Comparison of ENCODE assay signal across 8 cellular contexts in the genomic region with DNA sequence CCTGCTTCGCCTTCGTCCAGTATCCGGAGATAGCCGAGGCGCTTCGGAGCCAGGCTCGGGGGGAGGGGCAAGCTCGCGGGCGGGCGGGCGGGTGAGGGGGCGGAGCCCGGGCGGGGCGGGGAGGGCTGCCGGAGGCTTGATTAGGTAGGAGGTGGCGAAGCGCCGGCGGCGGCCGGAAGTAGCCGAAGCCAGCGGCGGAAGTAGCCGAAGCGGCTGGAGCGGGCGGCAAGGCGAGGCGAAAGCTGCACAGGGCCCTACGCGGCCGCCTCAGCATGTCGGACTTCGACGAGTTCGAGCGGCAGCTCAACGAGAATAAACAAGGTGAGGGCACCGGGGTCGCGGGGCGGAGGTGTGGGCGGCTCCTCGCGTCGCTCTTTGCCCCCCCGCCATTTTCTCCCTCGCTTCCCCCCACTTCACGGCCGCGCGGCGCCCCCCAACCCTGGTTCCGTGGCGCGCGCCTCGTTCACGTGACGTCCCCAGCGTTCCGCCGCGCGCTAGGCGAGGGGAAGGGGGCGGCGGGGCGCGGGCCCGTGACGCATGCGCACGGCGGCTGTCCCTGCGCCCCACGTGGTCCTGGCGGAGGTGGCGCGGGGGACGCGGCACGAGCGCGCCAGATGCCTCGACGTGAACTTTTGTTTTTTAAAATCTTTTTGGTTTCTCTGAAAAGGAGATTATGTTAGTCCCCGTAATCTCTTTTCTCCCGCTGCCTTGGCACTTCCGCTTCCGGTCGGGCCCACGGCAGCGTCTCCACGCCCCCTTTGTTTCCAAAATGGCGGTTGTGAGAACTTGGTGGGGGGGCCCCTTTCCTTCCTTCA. TPM values are rescaled to one million over a fixed set of nuclear protein-coding genes. Genes with fewer than 3 reads are reported as not detected.
A peak's percentile ranks its signal among the peaks of the same experiment; 100 is the strongest.
DNase-seq lines count a peak whose midpoint lies in the region; ATAC-seq and TF ChIP-seq lines count a peak whose summit lies in the region.

A gene (plus strand): TSS at position 203 of the 815 bp plus-strand sequence. CDS start 70 bp downstream, at position 273.

- peak within 1 kb of the TSS; percentile 70 for H3K4me3 ChIP-seq in kidney epithelial cell (ENCODE audit: low read depth, low read length)

- peak; percentile 43 for ATAC-seq in GM18907 (IDR thresholded peaks at IDR 0.05; ENCODE audit: unreplicated experiment)
- peak; percentile 30 for ATAC-seq in HG03139 (IDR thresholded peaks at IDR 0.05; ENCODE audit: unreplicated experiment)

- peaks cover 2% of the 10 kb centered on the region for H3K36me3 ChIP-seq in kidney epithelial cell (ENCODE audit: control insufficient read depth, insufficient read depth, low read length)

- no peak for TF ChIP-seq CTCF in kidney epithelial cell (IDR thresholded peaks at IDR 0.05; ENCODE audit: insufficient read depth, low read length, poor library complexity, severe bottlenecking)

- no peaks in the 10 kb centered on the region for H3K27me3 ChIP-seq in kidney epithelial cell (ENCODE audit: control insufficient read depth, insufficient read depth, low read length)

- DNase-seq in AG08396 (ENCODE audit: low spot score) (peak; percentile 99), NCI-H345 treated with DMSO at 0.1 percent for 48 hours (lab: John Stamatoyannopoulos, UW; ENCODE audit: unreplicated experiment) (peak; percentile 79), cerebellar nuclear complex (lab: John Stamatoyannopoulos, UW) (peak; percentile 75 to 87), kidney epithelial cell (ENCODE audit: low read depth) (no peak)
- DNase-seq in activated CD4-positive, CD25-positive, alpha-beta regulatory T cell treated with anti-CD3 and anti-CD28 coated beads, Interleukin-2, amount 50 U/mL, for 72 hours: peak; percentile 97
- peak; percentile 94 to 95 for DNase-seq in stimulated activated CD4-positive, alpha-beta T cell treated with anti-CD3 and anti-CD28 coated beads, Interleukin-15, amount 100 ng/mL, for 48 hours (ENCODE audit: low read depth in 2 of 2)

RNA-seq across cellular contexts. Expression of the gene that starts here (rescaled TPM):
- 153 and 164 TPM in 2 replicates for total RNA-seq in kidney epithelial cell
